Comparison of ENCODE assay signal across 1 cellular context in genomic region chr13:19958119-19959111, GRCh38.
TF ChIP-seq lines count a peak whose summit lies in the region.

TSS of gene ZMYM2 (plus strand) at chr13:19958727. CDS start at chr13:19993073, 34,346 bp downstream.

TF ChIP-seq in K562, 482 proteins besides CTCF, POLR2A, EP300 and RAD21 (continued from another document):
- TF ChIP-seq SFPQ (IDR thresholded peaks at IDR 0.05; ENCODE audit: low read depth, low read length) (no peak), SUPT5H (IDR thresholded peaks at IDR 0.05) (peak; percentile 26; the same call in 1 of the 2 replicates), ESRRA (IDR thresholded peaks at IDR 0.05; ENCODE audit: borderline replicate concordance, low read depth) (no peak), BRCA1 (IDR thresholded peaks at IDR 0.05) (no peak), BRCA1 (CRISPR knock-in tag; IDR thresholded peaks at IDR 0.05) (no peak), RBM15 (IDR thresholded peaks at IDR 0.05; ENCODE audit: insufficient read depth, low read length) (no peak), TEAD2 (tag; IDR thresholded peaks at IDR 0.05) (no peak), CCAR2 (IDR thresholded peaks at IDR 0.05; ENCODE audit: low read depth, low read length) (no peak), CC2D1A (IDR thresholded peaks at IDR 0.05) (no peak), SIRT6 (IDR thresholded peaks at IDR 0.05; ENCODE audit: low read depth, low read length) (no peak), TGIF2 (CRISPR knock-in tag; IDR thresholded peaks at IDR 0.05) (0 out of 2 replicates have a peak, but pooled peaks have one; percentile 24), PTBP1 (IDR thresholded peaks at IDR 0.05; ENCODE audit: low read depth, low read length) (no peak), ZNF274 (IDR thresholded peaks at IDR 0.05; ENCODE audit: borderline replicate concordance, low read depth, low read length) (no peak)
- TF ChIP-seq, protein P1, sequence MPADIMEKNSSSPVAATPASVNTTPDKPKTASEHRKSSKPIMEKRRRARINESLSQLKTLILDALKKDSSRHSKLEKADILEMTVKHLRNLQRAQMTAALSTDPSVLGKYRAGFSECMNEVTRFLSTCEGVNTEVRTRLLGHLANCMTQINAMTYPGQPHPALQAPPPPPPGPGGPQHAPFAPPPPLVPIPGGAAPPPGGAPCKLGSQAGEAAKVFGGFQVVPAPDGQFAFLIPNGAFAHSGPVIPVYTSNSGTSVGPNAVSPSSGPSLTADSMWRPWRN (IDR thresholded peaks at IDR 0.05; ENCODE audit: low read depth): no peak
- TF ChIP-seq, protein P2, sequence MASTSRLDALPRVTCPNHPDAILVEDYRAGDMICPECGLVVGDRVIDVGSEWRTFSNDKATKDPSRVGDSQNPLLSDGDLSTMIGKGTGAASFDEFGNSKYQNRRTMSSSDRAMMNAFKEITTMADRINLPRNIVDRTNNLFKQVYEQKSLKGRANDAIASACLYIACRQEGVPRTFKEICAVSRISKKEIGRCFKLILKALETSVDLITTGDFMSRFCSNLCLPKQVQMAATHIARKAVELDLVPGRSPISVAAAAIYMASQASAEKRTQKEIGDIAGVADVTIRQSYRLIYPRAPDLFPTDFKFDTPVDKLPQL (IDR thresholded peaks at IDR 0.05; ENCODE audit: extremely low read depth, insufficient read length): no peak
